1 cellular context compared by ENCODE assay signal in the genomic region with DNA sequence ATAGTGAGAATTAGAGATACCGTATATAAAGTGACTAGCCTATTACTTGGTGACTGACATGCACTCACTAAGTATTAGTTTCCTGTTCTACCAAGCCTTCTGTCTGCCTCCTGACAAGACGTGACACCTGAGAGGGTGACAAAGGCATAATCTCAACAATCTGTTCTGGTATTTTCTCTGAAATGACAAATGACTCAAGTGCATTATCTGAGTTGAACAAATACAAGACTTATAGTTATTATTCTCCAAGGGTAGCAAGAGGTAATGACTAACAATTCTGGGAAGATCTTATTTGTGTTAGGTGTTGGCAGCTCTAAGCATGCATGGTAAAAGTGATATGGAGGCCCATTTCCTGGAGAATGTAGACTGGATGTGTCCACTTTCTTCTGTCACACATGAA.
A peak's percentile ranks its signal among the peaks of the same experiment; 100 is the strongest.
TF ChIP-seq lines count a peak whose summit lies in the region.

No MANE protein-coding gene starts in this region.

TF ChIP-seq in K562, 482 proteins besides CTCF, POLR2A, EP300 and RAD21 (continued from another document):
- TF ChIP-seq ZNF407 (IDR thresholded peaks at IDR 0.05; ENCODE audit: low read depth) (no peak), MITF (IDR thresholded peaks at IDR 0.05) (no peak), MLX (CRISPR knock-in tag; conservative IDR thresholded peaks at IDR 0.05) (no peak), CBFA2T2 (conservative IDR thresholded peaks at IDR 0.05) (peak; percentile 36; the same call in 1 of the 2 replicates), DPF2 (IDR thresholded peaks at IDR 0.05) (0 out of 2 replicates have a peak, but pooled peaks have one; percentile 28), ATF3 (IDR thresholded peaks at IDR 0.05) (peak; percentile 22; the same call in 1 of the 2 replicates), ATF3 (CRISPR knock-in tag; conservative IDR thresholded peaks at IDR 0.05) (no peak), NELFE (IDR thresholded peaks at IDR 0.05; ENCODE audit: insufficient read depth, insufficient read length) (no peak), ZNF699 (CRISPR knock-in tag; IDR thresholded peaks at IDR 0.05; ENCODE audit: insufficient replicate concordance) (no peak), ZNF282 (CRISPR knock-in tag; IDR thresholded peaks at IDR 0.05) (no peak), SOX6 (IDR thresholded peaks at IDR 0.05) (peak; percentile 81), ZNF175 (CRISPR knock-in tag; IDR thresholded peaks at IDR 0.05; ENCODE audit: low read depth) (no peak), MCM2 (IDR thresholded peaks at IDR 0.05; ENCODE audit: low read depth) (no peak), PHB2 (IDR thresholded peaks at IDR 0.05; ENCODE audit: low read depth) (no peak), NCOR1 (IDR thresholded peaks at IDR 0.05) (peak; percentile 31; the same call in 1 of the 2 replicates), NR4A1 (CRISPR knock-in tag; IDR thresholded peaks at IDR 0.05) (no peak), NR4A1 (tag; IDR thresholded peaks at IDR 0.05) (no peak), HMBOX1 (IDR thresholded peaks at IDR 0.05) (peak; percentile 51; the same call in 1 of the 2 replicates), PKNOX1 (IDR thresholded peaks at IDR 0.05) (0 out of 2 replicates have a peak, but pooled peaks have one; percentile 35), GABPB1 (CRISPR knock-in tag; IDR thresholded peaks at IDR 0.05) (no peak), CREBBP (IDR thresholded peaks at IDR 0.05; ENCODE audit: low read depth, low read length) (no peak), CBFA2T3 (IDR thresholded peaks at IDR 0.05) (peak; percentile 63)
